14 cellular contexts compared by ENCODE assay signal in genomic region chr5:157388148-157388547, GRCh38.
DNase-seq lines count a peak whose midpoint lies in the region; ATAC-seq, FAIRE-seq and TF ChIP-seq lines count a peak whose summit lies in the region.
"Had no signal": no experiment of that assay in that cellular context is flagged by ENCODE, and none has a peak within 500 bp of the region (broad histone marks: within the 10 kb centered on the region; RNA-seq: fewer than 3 reads in every experiment).

No MANE protein-coding gene starts in this region.

- no peak overlapping the region for H3K9ac ChIP-seq in IMR-90 (ENCODE audit: low read depth, low read length)

- peak overlapping the region; percentile 92 for H2BK20ac ChIP-seq in IMR-90 (ENCODE audit: low read depth, low read length)

- intact Hi-C loops in IMR-90 (cut with micrococcal nuclease) = loop anchor here (5.0 kb wide), 1 partner anchor 74 kb away; the partner anchor contains the start of gene NIPAL4

- H3K9me3 ChIP-seq in IMR-90 (ENCODE audit: control insufficient read depth, insufficient read depth, low read length) (no peaks in the 10 kb centered on the region), tibial nerve (no peaks in the 10 kb centered on the region)
- H3K9me3 ChIP-seq: neutrophil, Peyer's patch had no signal

- H3K23ac ChIP-seq in IMR-90 (ENCODE audit: low read depth, low read length) = no peak overlapping the region; the same call in 1 of the 2 replicates

- no peak overlapping the region for H3K4me2 ChIP-seq in IMR-90 (ENCODE audit: low read depth, low read length)

- TF ChIP-seq RAD21 in IMR-90 (IDR thresholded peaks at IDR 0.05; ENCODE audit: low read length) = no peak

- peak overlapping the region; percentile 94 for H2BK120ac ChIP-seq in IMR-90 (ENCODE audit: low read depth, low read length)

- no peak overlapping the region for H3K56ac ChIP-seq in IMR-90 (ENCODE audit: extremely low read depth, insufficient read depth, low read length)

- H3K27me3 Mint-ChIP-seq in naive thymus-derived CD8-positive, alpha-beta T cell = no peaks in the 10 kb centered on the region

- peak overlapping the region; percentile 60; the same call in 1 of the 2 replicates for H4K91ac ChIP-seq in IMR-90 (ENCODE audit: insufficient read depth, low read depth, low read length)

- CTCF ChIA-PET in IMR-90 (lab: Yijun Ruan, JAX) = interaction anchor here (0.5 to 0.7 kb wide), 2 partner anchors 18 to 343 kb away, joined by 3 to 4 read pairs; no protein-coding TSS in a partner anchor

- TF ChIP-seq CTCF in IMR-90 (conservative IDR thresholded peaks at IDR 0.05; ENCODE audit: low read depth, low read length) = no peak
- no peak for TF ChIP-seq CTCF in brain microvascular endothelial cell (IDR thresholded peaks at IDR 0.05; ENCODE audit: low read depth, low read length, missing control alignments)
- no peak for TF ChIP-seq CTCF in tibial nerve (IDR thresholded peaks at IDR 0.05)

- peak overlapping the region; percentile 81; the same call in 1 of the 2 replicates for H3K4ac ChIP-seq in IMR-90 (ENCODE audit: low read depth, low read length)

- peaks cover 24% of the 10 kb centered on the region for H3K9me1 ChIP-seq in IMR-90 (ENCODE audit: insufficient read depth, low read length)

- peak overlapping the region; percentile 47; the same call in 1 of the 2 replicates for H2AK5ac ChIP-seq in IMR-90 (ENCODE audit: low read depth, low read length)

- TF ChIP-seq EP300 in tibial nerve (IDR thresholded peaks at IDR 0.05) = no peak

- H3K27ac ChIP-seq in IMR-90 (ENCODE audit: insufficient read depth, low read length) (no peak overlapping the region; the same call in 1 of the 2 replicates), brain microvascular endothelial cell (peak overlapping the region; percentile 99), tibial nerve (peak overlapping the region in 2 of 4 donors; percentile 24 to 61)
- H3K27ac ChIP-seq: HL-60, neutrophil had no signal

- H4K8ac ChIP-seq in IMR-90 (ENCODE audit: low read depth in 2 of 2, low read length in 2 of 2) = peak overlapping the region; percentile 41 to 52; a peak in 1 of 4 replicates

- no TSS peak for BruUV-seq in IMR-90 (replicated peaks; lab: Mats Ljungman, UMichigan)

- H3K14ac ChIP-seq in IMR-90 (replicated peaks; ENCODE audit: low read depth, low read length) = peak overlapping the region; percentile 83

- TF ChIP-seq POLR2A in IMR-90 (IDR thresholded peaks at IDR 0.05; ENCODE audit: low read depth, low read length) (no peak), tibial nerve (IDR thresholded peaks at IDR 0.05) (no peak), GM12892 (IDR thresholded peaks at IDR 0.05; ENCODE audit: low read depth, low read length) (no peak)

- no peak overlapping the region for H4K5ac ChIP-seq in IMR-90 (ENCODE audit: low read depth, low read length)

- H2BK15ac ChIP-seq in IMR-90 (ENCODE audit: low read depth, low read length) = peak overlapping the region; percentile 67; the same call in 2 of the 3 replicates

- H3K4me1 ChIP-seq in IMR-90 (ENCODE audit: control insufficient read depth, insufficient read depth, low read length) (peaks cover 28% of the 10 kb centered on the region), tibial nerve (peaks cover 0 to 23% (median 0%) of the 10 kb centered on the region in 4 donors)
- H3K4me1 ChIP-seq: Peyer's patch had no signal

- no peak overlapping the region for H2AK9ac ChIP-seq in IMR-90 (replicated peaks; ENCODE audit: low read depth, low read length, poor library complexity)

- H3K36me3 ChIP-seq in IMR-90 (ENCODE audit: control insufficient read depth, insufficient read depth, low read length) (no peaks in the 10 kb centered on the region), brain microvascular endothelial cell (replicated peaks) (no peaks in the 10 kb centered on the region), tibial nerve (peaks cover 0 to 38% (median 4%) of the 10 kb centered on the region in 3 donors)
- H3K36me3 ChIP-seq: Peyer's patch had no signal

- no peaks in the 10 kb centered on the region for H4K20me1 ChIP-seq in IMR-90 (ENCODE audit: insufficient read depth, low read length)

- H2BK5ac ChIP-seq in IMR-90 (ENCODE audit: low read depth, low read length, poor library complexity, severe bottlenecking) = peak overlapping the region; percentile 72

- dilution Hi-C loops in IMR-90 (cut with HindIII; ENCODE audit: low sequenced_read_pairs, unreplicated experiment) = no loop called here

- H3K18ac ChIP-seq in IMR-90 (ENCODE audit: low read depth, low read length) = peak overlapping the region; percentile 16; the same call in 1 of the 2 replicates

- H3K27me3 ChIP-seq in IMR-90 (ENCODE audit: control insufficient read depth, insufficient read depth, low read length) (no peaks in the 10 kb centered on the region), brain microvascular endothelial cell (replicated peaks) (no peaks in the 10 kb centered on the region), tibial nerve (no peaks in the 10 kb centered on the region)
- H3K27me3 ChIP-seq: neutrophil, Peyer's patch had no signal

- no peak for FAIRE-seq in GM12892 (lab: Jason Lieb, UNC)
- FAIRE-seq: colon had no signal

- no peaks in the 10 kb centered on the region for H3K9me3 Mint-ChIP-seq in naive thymus-derived CD8-positive, alpha-beta T cell

- H3K4me3 ChIP-seq in IMR-90 (ENCODE audit: insufficient read depth, low read depth, low read length) (no peak overlapping the region), brain microvascular endothelial cell (ENCODE audit: low read depth, low read length) (no peak overlapping the region), tibial nerve (no peak overlapping the region)
- H3K4me3 ChIP-seq: Peyer's patch had no signal

- H3K36me3 Mint-ChIP-seq in naive thymus-derived CD8-positive, alpha-beta T cell = peaks cover 25 to 97% (median 45%) of the 10 kb centered on the region in 3 donors

- no peak overlapping the region for H2AFZ ChIP-seq in IMR-90 (replicated peaks; ENCODE audit: low read length, poor library complexity)

- H3K4me1 Mint-ChIP-seq in naive thymus-derived CD8-positive, alpha-beta T cell = peaks cover 5 to 9% (median 7%) of the 10 kb centered on the region in 4 donors

- in situ Hi-C loops in IMR-90 (cut with MboI; ENCODE audit: low sequenced_read_pairs) (no loop called here), brain microvascular endothelial cell (cut with HindIII; ENCODE audit: low pct_ligation_motif_present, low sequenced_read_pairs) (no loop called here)

- peak overlapping the region; percentile 28 to 90 (median 74) for H3K27ac Mint-ChIP-seq in naive thymus-derived CD8-positive, alpha-beta T cell

- no peak for ATAC-seq in IMR-90 (ENCODE audit: low read depth)
- no peak for ATAC-seq in naive thymus-derived CD8-positive, alpha-beta T cell
- ATAC-seq in GM19455 (IDR thresholded peaks at IDR 0.05; ENCODE audit: unreplicated experiment) = no peak
- ATAC-seq in HG02759 (IDR thresholded peaks at IDR 0.05; ENCODE audit: unreplicated experiment) = no peak

- peaks cover 0 to 16% of the 10 kb centered on the region in 2 experiments; a peak in 2 of 4 replicates for H3K79me1 ChIP-seq in IMR-90 (ENCODE audit: low read depth in 1 of 2, low read length in 2 of 2)

- peak; percentile 11 for DNase-seq in A172 (ENCODE audit: low spot score)
- peak; percentile 24 for DNase-seq in IMR-90
- no peak for DNase-seq in brain microvascular endothelial cell
- no peak for DNase-seq in naive thymus-derived CD8-positive, alpha-beta T cell
- no peak for DNase-seq in tibial nerve (ENCODE audit: low spot score in 2 of 2)
- no peak for DNase-seq in GM12892 (ENCODE audit: insufficient read length)
- DNase-seq: activated CD4-positive, alpha-beta T cell treated with anti-CD3 and anti-CD28 coated beads, Interleukin-2, amount 50 U/mL, for 4 hours; H7; Peyer's patch had no signal

- peak overlapping the region in 1 of 10 donors; percentile 40 for H3K4me3 Mint-ChIP-seq in naive thymus-derived CD8-positive, alpha-beta T cell

- POLR2A ChIA-PET in IMR-90 (lab: Charles Lee; ENCODE audit: unreplicated experiment) = interaction anchor here (0.6 to 0.9 kb wide), 3 partner anchors 15 to 1076 kb away, joined by 3 read pairs; no protein-coding TSS in a partner anchor
- POLR2A ChIA-PET in naive thymus-derived CD8-positive, alpha-beta T cell (lab: Charles Lee) = interaction anchor here (0.7 kb wide), 1 partner anchor 19 kb away, joined by 3 read pairs; no protein-coding TSS in a partner anchor

TF ChIP-seq in IMR-90, 13 proteins besides CTCF, POLR2A, EP300 and RAD21:
- TF ChIP-seq MAZ (IDR thresholded peaks at IDR 0.05; ENCODE audit: borderline replicate concordance, low read depth, low read length) (no peak), SMC3 (IDR thresholded peaks at IDR 0.05; ENCODE audit: low read depth, low read length) (no peak), RFX5 (IDR thresholded peaks at IDR 0.05; ENCODE audit: low read depth, low read length) (no peak), BHLHE40 (IDR thresholded peaks at IDR 0.05; ENCODE audit: low read depth, low read length) (no peak), MXI1 (IDR thresholded peaks at IDR 0.05; ENCODE audit: borderline replicate concordance, low read depth, low read length) (no peak), CEBPB (IDR thresholded peaks at IDR 0.05; ENCODE audit: low read depth, low read length) (no peak), USF2 (IDR thresholded peaks at IDR 0.05; ENCODE audit: low read depth, low read length) (no peak), FOS (IDR thresholded peaks at IDR 0.05; ENCODE audit: low read depth, low read length) (no peak), NFE2L2 (IDR thresholded peaks at IDR 0.05; ENCODE audit: low read depth, low read length) (no peak), CHD1 (IDR thresholded peaks at IDR 0.05; ENCODE audit: low read depth, low read length) (no peak), RCOR1 (IDR thresholded peaks at IDR 0.05; ENCODE audit: insufficient replicate concordance, low read length) (no peak), MAFK (IDR thresholded peaks at IDR 0.05; ENCODE audit: low read depth, low read length) (no peak)
- TF ChIP-seq, protein P1, sequence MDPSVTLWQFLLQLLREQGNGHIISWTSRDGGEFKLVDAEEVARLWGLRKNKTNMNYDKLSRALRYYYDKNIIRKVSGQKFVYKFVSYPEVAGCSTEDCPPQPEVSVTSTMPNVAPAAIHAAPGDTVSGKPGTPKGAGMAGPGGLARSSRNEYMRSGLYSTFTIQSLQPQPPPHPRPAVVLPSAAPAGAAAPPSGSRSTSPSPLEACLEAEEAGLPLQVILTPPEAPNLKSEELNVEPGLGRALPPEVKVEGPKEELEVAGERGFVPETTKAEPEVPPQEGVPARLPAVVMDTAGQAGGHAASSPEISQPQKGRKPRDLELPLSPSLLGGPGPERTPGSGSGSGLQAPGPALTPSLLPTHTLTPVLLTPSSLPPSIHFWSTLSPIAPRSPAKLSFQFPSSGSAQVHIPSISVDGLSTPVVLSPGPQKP (IDR thresholded peaks at IDR 0.05; ENCODE audit: borderline replicate concordance, low read depth, low read length) = no peak
TF ChIP-seq in IMR-90: peak in this region for 0.

Comparison
In these comparisons a context has a peak if more than half of its experiments do, and no peak if none do; other contexts are left out.
1. DNase-seq: peak in A172 (single experiment) and IMR-90 (single experiment); none in brain microvascular endothelial cell (single experiment), naive thymus-derived CD8-positive, alpha-beta T cell (0 of 10), tibial nerve (0 of 2) and GM12892 (single experiment).